In genomic region chr16:3264137-3265036, GRCh38 we compare ENCODE assay signal across 8 cellular contexts. TPM values are rescaled to one million over a fixed set of nuclear protein-coding genes. Genes with fewer than 3 reads are reported as not detected.
A peak's percentile ranks its signal among the peaks of the same experiment; 100 is the strongest.
DNase-seq lines count a peak whose midpoint lies in the region; ATAC-seq and TF ChIP-seq lines count a peak whose summit lies in the region.

No MANE protein-coding gene starts in this region.

- peaks cover 4 to 40% (median 5%) of the 10 kb centered on the region in 3 donors for H3K4me1 ChIP-seq in esophagus squamous epithelium

- peaks cover 0 to 40% (median 10%) of the 10 kb centered on the region in 3 donors for H3K36me3 ChIP-seq in esophagus squamous epithelium

- DNase-seq in DMS79 (lab: John Stamatoyannopoulos, UW) (peak; percentile 95), KG1 (lab: John Stamatoyannopoulos, UW) (peak; percentile 97), esophagus squamous epithelium (lab: John Stamatoyannopoulos, UW) (peak; percentile 76), naive B cell (peak; percentile 94)
- peak; percentile 98 to 99 for DNase-seq in activated T-cell treated with anti-CD3 and anti-CD28 coated beads, Interleukin-2, amount 50 U/mL, for 72 hours

- 1 to 3% methylated on average over 28 to 32 of the region's 77 CpGs for WGBS in esophagus squamous epithelium, 2 donors

- peak overlapping the region; percentile 82 to 94 (median 84) for H3K4me3 ChIP-seq in esophagus squamous epithelium

- H3K27me3 Mint-ChIP-seq in activated T-cell treated with anti-CD3 and anti-CD28 coated beads, Interleukin-2, amount 50 U/mL, for 72 hours (ENCODE audit: low read depth) = no peaks in the 10 kb centered on the region
- H3K27me3 Mint-ChIP-seq in naive B cell = no peaks in the 10 kb centered on the region
- H3K27me3 Mint-ChIP-seq in stimulated activated memory B cell treated with anti-CD40 and anti-IgM and Interleukin-4, amounts not matched to agents 10 μg/mL and 1 μg/mL and 100 μg/mL, for 72 hours = no peaks in the 10 kb centered on the region

- peak in 2 of 6 experiments; percentile 30 to 41 for TF ChIP-seq CTCF in esophagus squamous epithelium (IDR thresholded peaks at IDR 0.05)

- peaks cover 0 to 2% of the 10 kb centered on the region in 2 donors for H3K9me3 Mint-ChIP-seq in activated T-cell treated with anti-CD3 and anti-CD28 coated beads, Interleukin-2, amount 50 U/mL, for 72 hours
- peaks cover 0 to 7% (median 0%) of the 10 kb centered on the region in 7 donors for H3K9me3 Mint-ChIP-seq in naive B cell
- no peaks in the 10 kb centered on the region for H3K9me3 Mint-ChIP-seq in stimulated activated memory B cell treated with anti-CD40 and anti-IgM and Interleukin-4, amounts not matched to agents 10 μg/mL and 1 μg/mL and 100 μg/mL, for 72 hours

- H3K27me3 ChIP-seq in esophagus squamous epithelium = no peaks in the 10 kb centered on the region

- intact Hi-C loops in esophagus squamous epithelium (cut with DNase I) = no loop called here

- peaks cover 24% of the 10 kb centered on the region for H3K4me1 Mint-ChIP-seq in activated T-cell treated with anti-CD3 and anti-CD28 coated beads, Interleukin-2, amount 50 U/mL, for 72 hours (ENCODE audit: low read depth)
- peaks cover 13 to 41% (median 15%) of the 10 kb centered on the region in 3 donors for H3K4me1 Mint-ChIP-seq in naive B cell
- H3K4me1 Mint-ChIP-seq in stimulated activated memory B cell treated with anti-CD40 and anti-IgM and Interleukin-4, amounts not matched to agents 10 μg/mL and 1 μg/mL and 100 μg/mL, for 72 hours = peaks cover 27% of the 10 kb centered on the region

- H3K27ac ChIP-seq in esophagus squamous epithelium = peak overlapping the region; percentile 98 to 100 (median 99)

- H3K36me3 Mint-ChIP-seq in activated T-cell treated with anti-CD3 and anti-CD28 coated beads, Interleukin-2, amount 50 U/mL, for 72 hours (ENCODE audit: insufficient read depth in 2 of 2) = peaks cover 2 to 9% of the 10 kb centered on the region in 2 donors
- no peaks in the 10 kb centered on the region for H3K36me3 Mint-ChIP-seq in naive B cell
- peaks cover 16% of the 10 kb centered on the region for H3K36me3 Mint-ChIP-seq in stimulated activated memory B cell treated with anti-CD40 and anti-IgM and Interleukin-4, amounts not matched to agents 10 μg/mL and 1 μg/mL and 100 μg/mL, for 72 hours

- H3K4me3 Mint-ChIP-seq in activated T-cell treated with anti-CD3 and anti-CD28 coated beads, Interleukin-2, amount 50 U/mL, for 72 hours = peak overlapping the region; percentile 90 to 95
- H3K4me3 Mint-ChIP-seq in naive B cell = peak overlapping the region; percentile 78 to 98 (median 94)
- peak overlapping the region; percentile 84 for H3K4me3 Mint-ChIP-seq in stimulated activated memory B cell treated with anti-CD40 and anti-IgM and Interleukin-4, amounts not matched to agents 10 μg/mL and 1 μg/mL and 100 μg/mL, for 72 hours

- peaks cover 0 to 17% (median 6%) of the 10 kb centered on the region in 3 donors for H3K9me3 ChIP-seq in esophagus squamous epithelium

- peak overlapping the region; percentile 95 for H3K27ac Mint-ChIP-seq in activated T-cell treated with anti-CD3 and anti-CD28 coated beads, Interleukin-2, amount 50 U/mL, for 72 hours
- peak overlapping the region; percentile 89 to 97 (median 96) for H3K27ac Mint-ChIP-seq in naive B cell
- peak overlapping the region; percentile 95 for H3K27ac Mint-ChIP-seq in stimulated activated memory B cell treated with anti-CD40 and anti-IgM and Interleukin-4, amounts not matched to agents 10 μg/mL and 1 μg/mL and 100 μg/mL, for 72 hours

- peak; percentile 88 for ATAC-seq in GM21723 (IDR thresholded peaks at IDR 0.05; ENCODE audit: unreplicated experiment)
- peak; percentile 88 to 90 for ATAC-seq in activated T-cell treated with anti-CD3 and anti-CD28 coated beads, Interleukin-2, amount 50 U/mL, for 72 hours (replicated peaks in 1 of 2)
- peak; percentile 80 for ATAC-seq in naive B cell (ENCODE audit: low read depth in 2 of 2)
- ATAC-seq in stimulated activated memory B cell treated with anti-CD40 and anti-IgM and Interleukin-4, amounts not matched to agents 10 μg/mL and 1 μg/mL and 100 μg/mL, for 72 hours = peak; percentile 95

- peak in 3 of 4 donors; percentile 62 to 92 (median 91) for TF ChIP-seq POLR2A in esophagus squamous epithelium (IDR thresholded peaks at IDR 0.05)

TF ChIP-seq in PFSK-1, 5 proteins besides CTCF, POLR2A, EP300 and RAD21:
- no peak for TF ChIP-seq REST (IDR thresholded peaks at IDR 0.05; ENCODE audit: insufficient read depth in 1 of 2, low read depth in 2 of 2, low read length in 2 of 2)
- TF ChIP-seq TAF1 (IDR thresholded peaks at IDR 0.05; ENCODE audit: borderline replicate concordance, insufficient read depth, low read length) = peak; percentile 64; the same call in 1 of the 2 replicates
- TF ChIP-seq POLR2AphosphoS5 (IDR thresholded peaks at IDR 0.05; ENCODE audit: low read depth, low read length) = peak; percentile 86
- peak; percentile 57; the same call in 1 of the 2 replicates for TF ChIP-seq SIN3A (IDR thresholded peaks at IDR 0.05; ENCODE audit: borderline replicate concordance, insufficient read depth, low read length)
- TF ChIP-seq FOXP2 (optimal IDR thresholded peaks at IDR 0.05; ENCODE audit: borderline replicate concordance, extremely low read depth, extremely low read length, insufficient read depth) = peak; percentile 17

RNA-seq across cellular contexts. Expression of gene MEFV, which starts 8.0 kb away (rescaled TPM):
- not detected for polyA plus RNA-seq in PFSK-1 (2012; ENCODE audit: insufficient read length, low read depth)
- under 1 TPM; 0.14 to 0.21 TPM for total RNA-seq in activated T-cell treated with anti-CD3 and anti-CD28 coated beads, Interleukin-2, amount 50 U/mL, for 72 hours
- 1 to 10 TPM in 3 of 4 donors, under 1 TPM in 1; 0.38 to 2.8 (median 1.5) TPM for total RNA-seq in esophagus squamous epithelium
- under 1 TPM in 1 of 6 donors, not detected in 5; 0.25 TPM for polyA plus RNA-seq in naive B cell (ENCODE audit: low read depth in 6 of 6)

RNA-seq across cellular contexts. Expression of gene ZNF263, which starts 18.9 kb away (rescaled TPM):
- 25.0 TPM for polyA plus RNA-seq in PFSK-1 (2012; ENCODE audit: insufficient read length, low read depth)
- total RNA-seq in activated T-cell treated with anti-CD3 and anti-CD28 coated beads, Interleukin-2, amount 50 U/mL, for 72 hours = 10 to 100 TPM; 26.0 to 30.7 TPM
- total RNA-seq in esophagus squamous epithelium = 10 to 100 TPM; 15.7 to 40.1 (median 24.1) TPM
- polyA plus RNA-seq in naive B cell (ENCODE audit: low read depth in 6 of 6) = 10 to 100 TPM; 39.8 to 65.5 (median 51.6) TPM

RNA-seq across cellular contexts. Expression of gene ZNF200, which starts 29.4 kb away (rescaled TPM):
- polyA plus RNA-seq in PFSK-1 (2012; ENCODE audit: insufficient read length, low read depth) = 4.6 TPM
- total RNA-seq in activated T-cell treated with anti-CD3 and anti-CD28 coated beads, Interleukin-2, amount 50 U/mL, for 72 hours = 10 to 100 TPM; 14.8 to 15.5 TPM
- 10 to 100 TPM in 1 of 4 donors, 1 to 10 TPM in 3; 4.3 to 10.1 (median 4.6) TPM for total RNA-seq in esophagus squamous epithelium
- 10 to 100 TPM in 4 of 6 donors, 1 to 10 TPM in 2; 5.4 to 13.8 (median 11.0) TPM for polyA plus RNA-seq in naive B cell (ENCODE audit: low read depth in 6 of 6)

RNA-seq across cellular contexts. Expression of gene TIGD7, which starts 40.8 kb away (rescaled TPM):
- 1.5 TPM for polyA plus RNA-seq in PFSK-1 (2012; ENCODE audit: insufficient read length, low read depth)
- total RNA-seq in activated T-cell treated with anti-CD3 and anti-CD28 coated beads, Interleukin-2, amount 50 U/mL, for 72 hours = 10 to 100 TPM in 1 of 2 donors, 1 to 10 TPM in 1; 10.0 to 10.3 TPM
- 1 to 10 TPM in 2 of 4 donors, under 1 TPM in 2; 0.38 to 4.0 (median 0.96) TPM for total RNA-seq in esophagus squamous epithelium
- 1 to 10 TPM in 5 of 6 donors, under 1 TPM in 1; 0.52 to 9.7 (median 6.0) TPM for polyA plus RNA-seq in naive B cell (ENCODE audit: low read depth in 6 of 6)

RNA-seq across cellular contexts. Expression of gene ZNF75A, which starts 40.9 kb away (rescaled TPM):
- 8.9 TPM for polyA plus RNA-seq in PFSK-1 (2012; ENCODE audit: insufficient read length, low read depth)
- 10 to 100 TPM; 28.3 to 40.4 TPM for total RNA-seq in activated T-cell treated with anti-CD3 and anti-CD28 coated beads, Interleukin-2, amount 50 U/mL, for 72 hours
- 10 to 100 TPM; 10.6 to 24.6 (median 18.1) TPM for total RNA-seq in esophagus squamous epithelium
- polyA plus RNA-seq in naive B cell (ENCODE audit: low read depth in 6 of 6) = 10 to 100 TPM; 22.4 to 59.6 (median 30.6) TPM

Comparison
In these comparisons a context has a peak if more than half of its experiments do, and no peak if none do; other contexts are left out.
1. Peak in every context shown above with its lines: DNase-seq, ATAC-seq, H3K4me3 ChIP-seq and H3K27ac ChIP-seq.